In genomic region chr4:183011213-183011907, GRCh38 we compare ENCODE assay signal across 25 cellular contexts.
DNase-seq lines count a peak whose midpoint lies in the region; ATAC-seq and TF ChIP-seq lines count a peak whose summit lies in the region.
"Had no signal": no experiment of that assay in that cellular context is flagged by ENCODE, and none has a peak within 500 bp of the region (broad histone marks: within the 10 kb centered on the region; RNA-seq: fewer than 3 reads in every experiment).

No MANE protein-coding gene starts in this region.

- H3K4me3 ChIP-seq in NB4 (ENCODE audit: low read depth, low read length) (no peak overlapping the region), choroid plexus epithelial cell (ENCODE audit: low read depth, low read length) (no peak overlapping the region), osteoblast (ENCODE audit: insufficient read depth, low read length) (no peak overlapping the region), BE2C (ENCODE audit: low read depth, low read length) (no peak overlapping the region)
- H3K4me3 ChIP-seq: lower lobe of right lung, spleen had no signal

- H2AFZ ChIP-seq in osteoblast (ENCODE audit: low read length), result no peak overlapping the region

- H3K79me2 ChIP-seq in osteoblast (ENCODE audit: insufficient read depth, low read length), result no peaks in the 10 kb centered on the region

- H3K4me1 ChIP-seq in osteoblast (ENCODE audit: insufficient read depth, low read length) (no peaks in the 10 kb centered on the region), BE2C (no peaks in the 10 kb centered on the region)
- H3K4me1 ChIP-seq: lower lobe of right lung, spleen had no signal

- H3K9me3 ChIP-seq in osteoblast (ENCODE audit: low read depth, low read length), result no peaks in the 10 kb centered on the region
- no peaks in the 10 kb centered on the region for H3K9me3 ChIP-seq in BE2C
- H3K9me3 ChIP-seq: lower lobe of right lung, neutrophil, spleen had no signal

- DNase-seq in Daoy (ENCODE audit: low read depth) (peak; percentile 29), NB4 (ENCODE audit: low read depth) (peak; percentile 4), choroid plexus epithelial cell (ENCODE audit: low read depth) (peak; percentile 22), osteoblast (ENCODE audit: insufficient read length, low spot score, missing footprints) (peak; percentile 4), MV-4-11 (lab: John Stamatoyannopoulos, UW) (no peak), BE2C (no peak), COLO668 (lab: John Stamatoyannopoulos, UW; ENCODE audit: unreplicated experiment) (no peak)
- DNase-seq: activated CD4-positive, alpha-beta T cell treated with anti-CD3 and anti-CD28 coated beads, Interleukin-2, amount 10 ng/mL, durations not matched to agents 7 days and 5 days; CD8-positive, alpha-beta T cell; cerebellar nuclear complex; DND-41; H9; Kasumi-1; kidney; lower lobe of right lung; NCI-H1092 treated with DMSO at 0.1 percent for 48 hours; NCI-H2029; NCI-H446; spleen; stimulated activated CD4-positive, alpha-beta T cell treated with anti-CD3 and anti-CD28 coated beads, Interleukin-4, amount 100 ng/mL, for 1 hour; stimulated activated naive CD4-positive, alpha-beta T cell; WERI-Rb-1 had no signal

- TF ChIP-seq POLR2A in NB4 (IDR thresholded peaks at IDR 0.05; ENCODE audit: extremely low read depth, insufficient read length), result no peak

- no peak overlapping the region for H3K27ac ChIP-seq in osteoblast (ENCODE audit: low read depth, low read length)
- H3K27ac ChIP-seq: epithelial cell of prostate, lower lobe of right lung, neutrophil, spleen, WERI-Rb-1 had no signal

- no peak for ATAC-seq in GM18861 (IDR thresholded peaks at IDR 0.05; ENCODE audit: unreplicated experiment)
- ATAC-seq: CD8-positive, alpha-beta T cell; lower lobe of right lung had no signal

- H3K36me3 ChIP-seq in osteoblast (ENCODE audit: insufficient read depth, low read length), result no peaks in the 10 kb centered on the region
- no peaks in the 10 kb centered on the region for H3K36me3 ChIP-seq in BE2C
- H3K36me3 ChIP-seq: lower lobe of right lung, neutrophil, spleen, WERI-Rb-1 had no signal

- H3K4me2 ChIP-seq in osteoblast (ENCODE audit: insufficient read depth, low read length), result no peak overlapping the region

- TF ChIP-seq CTCF in NB4 (IDR thresholded peaks at IDR 0.05; ENCODE audit: low read depth, low read length) (no peak), choroid plexus epithelial cell (conservative IDR thresholded peaks at IDR 0.05; ENCODE audit: low read depth, low read length) (no peak), osteoblast (IDR thresholded peaks at IDR 0.05; ENCODE audit: extremely low read depth, low read depth, low read length) (no peak), BE2C (IDR thresholded peaks at IDR 0.05; ENCODE audit: low read depth, low read length) (no peak)

- H3K27me3 ChIP-seq in osteoblast (ENCODE audit: insufficient read depth, low read length) (peaks cover 53% of the 10 kb centered on the region), BE2C (peaks cover 6% of the 10 kb centered on the region)
- H3K27me3 ChIP-seq: neutrophil had no signal

- no peaks in the 10 kb centered on the region for H4K20me1 ChIP-seq in osteoblast (ENCODE audit: insufficient read depth, low read length)

Comparison
In these comparisons a context has a peak if more than half of its experiments do, and no peak if none do; other contexts are left out.
1. DNase-seq: peak in Daoy (single experiment), NB4 (single experiment), choroid plexus epithelial cell (single experiment) and osteoblast (single experiment); none in MV-4-11 (single experiment), BE2C (single experiment) and COLO668 (single experiment).